In genomic region chr19:40611900-40612698, GRCh38 we compare ENCODE assay signal across 14 cellular contexts. TPM values are rescaled to one million over a fixed set of nuclear protein-coding genes. Genes with fewer than 3 reads are reported as not detected.
DNase-seq lines count a peak whose midpoint lies in the region; ATAC-seq and TF ChIP-seq lines count a peak whose summit lies in the region.
"Had no signal": no experiment of that assay in that cellular context is flagged by ENCODE, and none has a peak within 500 bp of the region (broad histone marks: within the 10 kb centered on the region; RNA-seq: fewer than 3 reads in every experiment).

No MANE protein-coding gene starts in this region.

- peaks cover 8% of the 10 kb centered on the region; the same call in 1 of the 2 replicates for H3K79me2 ChIP-seq in HCT116 (ENCODE audit: insufficient read depth, low read length)
- no peaks in the 10 kb centered on the region for H3K79me2 ChIP-seq in neural progenitor cell (ENCODE audit: low read depth)

- H2AFZ ChIP-seq in HCT116 (ENCODE audit: low read depth, low read length, poor library complexity, severe bottlenecking) (no peak overlapping the region), neural progenitor cell (replicated peaks) (no peak overlapping the region)

- no peaks in the 10 kb centered on the region for H3K9me2 ChIP-seq in HCT116 (ENCODE audit: insufficient read depth)

- POLR2A ChIA-PET in HCT116 (lab: Charles Lee) = no interaction called here
- POLR2A ChIA-PET in naive thymus-derived CD4-positive, alpha-beta T cell (lab: Charles Lee) = no interaction called here

- no peak for DNase-seq in HCT116 (ENCODE audit: low read depth, low spot score)
- no peak for DNase-seq in breast epithelium (ENCODE audit: low spot score in 2 of 2)
- no peak for DNase-seq in naive thymus-derived CD4-positive, alpha-beta T cell
- DNase-seq in NOMO-1 treated with dmso at 0.1 percent for 144 hours (lab: John Stamatoyannopoulos, UW; ENCODE audit: unreplicated experiment) = no peak
- no peak for DNase-seq in NCI-H128 (lab: John Stamatoyannopoulos, UW; ENCODE audit: unreplicated experiment)
- no peak for DNase-seq in central memory CD4-positive, alpha-beta T cell
- DNase-seq in neural progenitor cell (ENCODE audit: low spot score) = no peak
- DNase-seq: activated naive CD4-positive, alpha-beta T cell treated with Interleukin-2 at 50 U/mL for 16 hours; COR-L47; NCI-H526 had no signal

- CTCF ChIA-PET in HCT116 (lab: Charles Lee) = no interaction called here
- CTCF ChIA-PET in naive thymus-derived CD4-positive, alpha-beta T cell (lab: Charles Lee) = no interaction called here

- H3K27me3 Mint-ChIP-seq in naive thymus-derived CD4-positive, alpha-beta T cell = peaks cover 0 to 5% (median 0%) of the 10 kb centered on the region in 5 donors
- H3K27me3 Mint-ChIP-seq in neural progenitor cell (ENCODE audit: insufficient read depth, low read depth) = peaks cover 37% of the 10 kb centered on the region

- TF ChIP-seq CTCF in HCT116 (IDR thresholded peaks at IDR 0.05 in 2 of 3, conservative IDR thresholded peaks at IDR 0.05 in 1 of 3; ENCODE audit: borderline replicate concordance in 1 of 3, insufficient read depth in 1 of 3, low read depth in 2 of 3, low read length in 2 of 3) = no peak
- TF ChIP-seq CTCF in breast epithelium (IDR thresholded peaks at IDR 0.05) = no peak
- no peak for TF ChIP-seq CTCF in neural progenitor cell (IDR thresholded peaks at IDR 0.05)

- TF ChIP-seq POLR2A in HCT116 (IDR thresholded peaks at IDR 0.05; ENCODE audit: borderline replicate concordance, extremely low read depth, insufficient read depth, insufficient read length) = no peak
- no peak for TF ChIP-seq POLR2A in breast epithelium (IDR thresholded peaks at IDR 0.05)

- peak overlapping the region in 9 of 10 donors; percentile 58 to 97 (median 93) for H3K4me3 Mint-ChIP-seq in naive thymus-derived CD4-positive, alpha-beta T cell
- no peak overlapping the region for H3K4me3 Mint-ChIP-seq in neural progenitor cell

- H3K9me3 Mint-ChIP-seq in naive thymus-derived CD4-positive, alpha-beta T cell = peaks cover 0 to 2% (median 0%) of the 10 kb centered on the region in 11 donors
- peaks cover 5% of the 10 kb centered on the region for H3K9me3 Mint-ChIP-seq in neural progenitor cell

- peaks cover 33 to 70% (median 54%) of the 10 kb centered on the region in 7 donors for H3K4me1 Mint-ChIP-seq in naive thymus-derived CD4-positive, alpha-beta T cell
- peaks cover 30% of the 10 kb centered on the region for H3K4me1 Mint-ChIP-seq in neural progenitor cell

- peaks cover 0 to 6% (median 0%) of the 10 kb centered on the region in 11 experiments; a peak in 1 of 22 replicates for H4K20me1 ChIP-seq in BLaER1 treated with 17β-estradiol and CSF1 and Interleukin-3, amounts not matched to agents 10 nM and 100 nM
- H4K20me1 ChIP-seq in HCT116 (ENCODE audit: insufficient read depth) (no peaks in the 10 kb centered on the region), neural progenitor cell (ENCODE audit: low read depth) (peaks cover 21% of the 10 kb centered on the region)

- H3K27ac Mint-ChIP-seq in naive thymus-derived CD4-positive, alpha-beta T cell = peak overlapping the region; percentile 74 to 100 (median 87)
- no peak overlapping the region for H3K27ac Mint-ChIP-seq in neural progenitor cell

- no peak for ATAC-seq in HCT116
- ATAC-seq in naive thymus-derived CD4-positive, alpha-beta T cell = no peak
- ATAC-seq: gastroesophageal sphincter, pancreas had no signal

- peaks cover 35% of the 10 kb centered on the region for H3F3A ChIP-seq in neural progenitor cell (ENCODE audit: low read depth)

- intact Hi-C loops in HCT116 (cut with micrococcal nuclease) = loop anchor here (5.0 kb wide), 1 partner anchor 390 kb away; no protein-coding TSS in a partner anchor
- intact Hi-C loops in breast epithelium (cut with DNase I; ENCODE audit: low total_unique reads) = no loop called here
- intact Hi-C loops in naive thymus-derived CD4-positive, alpha-beta T cell (cut with micrococcal nuclease) = loop anchor here (2.0 to 5.0 kb wide), 7 partner anchors 145 to 1071 kb away; partner anchors contain the start of genes BLVRB (in 1 of the 2), C19orf47 (in 1 of the 2), EGLN2 (in 1 of the 2) and EID2 (in 1 of the 2)

- no peak overlapping the region for H3K4me3 ChIP-seq in BLaER1 treated with 17β-estradiol and CSF1 and Interleukin-3, amounts not matched to agents 10 nM and 100 nM
- H3K4me3 ChIP-seq in HCT116 (replicated peaks in 1 of 2; ENCODE audit: low read depth in 1 of 2, low read length in 2 of 2) (no peak overlapping the region), breast epithelium (no peak overlapping the region), neural progenitor cell (no peak overlapping the region)
- no peak overlapping the region for H3K4me3 ChIP-seq in naive thymus-derived CD4-positive, alpha-beta T cell (ENCODE audit: low read length)
- H3K4me3 ChIP-seq: pancreas had no signal

- no peaks in the 10 kb centered on the region for H3K27me3 ChIP-seq in BLaER1 treated with 17β-estradiol and CSF1 and Interleukin-3, amounts not matched to agents 10 nM and 100 nM
- no peaks in the 10 kb centered on the region for H3K27me3 ChIP-seq in HCT116 (ENCODE audit: insufficient read depth, low read length)
- no peaks in the 10 kb centered on the region for H3K27me3 ChIP-seq in breast epithelium
- no peaks in the 10 kb centered on the region for H3K27me3 ChIP-seq in naive thymus-derived CD4-positive, alpha-beta T cell (ENCODE audit: control insufficient read depth in 2 of 2, insufficient read depth in 2 of 2, low read length in 2 of 2)
- H3K27me3 ChIP-seq in neural progenitor cell = peaks cover 60% of the 10 kb centered on the region
- H3K27me3 ChIP-seq: pancreas had no signal

- peak overlapping the region; percentile 89 to 100 (median 99); a peak in 18 of 22 replicates for H3K4me2 ChIP-seq in BLaER1 treated with 17β-estradiol and CSF1 and Interleukin-3, amounts not matched to agents 10 nM and 100 nM
- peak overlapping the region; percentile 100 for H3K4me2 ChIP-seq in HCT116 (ENCODE audit: low read length)
- H3K4me2 ChIP-seq in neural progenitor cell = no peak overlapping the region

- BruUV-seq in HCT116 (replicated peaks; lab: Mats Ljungman, UMichigan) = no TSS peak

- peaks cover 28 to 74% (median 53%) of the 10 kb centered on the region in 10 experiments for H3K4me1 ChIP-seq in BLaER1 treated with 17β-estradiol and CSF1 and Interleukin-3, amounts not matched to agents 10 nM and 100 nM
- H3K4me1 ChIP-seq in HCT116 (ENCODE audit: control insufficient read depth in 1 of 2, insufficient read depth in 2 of 2, low read length in 2 of 2) (peaks cover 45 to 88% of the 10 kb centered on the region in 2 experiments), breast epithelium (peaks cover 0 to 3% of the 10 kb centered on the region in 2 donors), neural progenitor cell (peaks cover 10% of the 10 kb centered on the region)
- peaks cover 29 to 45% of the 10 kb centered on the region in 2 donors for H3K4me1 ChIP-seq in naive thymus-derived CD4-positive, alpha-beta T cell (ENCODE audit: control insufficient read depth in 2 of 2, insufficient read depth in 2 of 2, low read length in 2 of 2)

- no peak overlapping the region for H3K9ac ChIP-seq in BLaER1 treated with 17β-estradiol and CSF1 and Interleukin-3, amounts not matched to agents 10 nM and 100 nM
- H3K9ac ChIP-seq in HCT116 (ENCODE audit: low read length) (peak overlapping the region; percentile 92; the same call in 1 of the 2 replicates), neural progenitor cell (no peak overlapping the region)

- H3K9me3 ChIP-seq in BLaER1 treated with 17β-estradiol and CSF1 and Interleukin-3, amounts not matched to agents 10 nM and 100 nM (replicated peaks in 1 of 11) = peaks cover 0 to 5% (median 0%) of the 10 kb centered on the region in 11 experiments; a peak in 1 of 22 replicates
- H3K9me3 ChIP-seq in HCT116 (ENCODE audit: control insufficient read depth in 1 of 2, insufficient read depth in 1 of 2, low read depth in 1 of 2, low read length in 2 of 2) = no peaks in the 10 kb centered on the region
- H3K9me3 ChIP-seq in breast epithelium = no peaks in the 10 kb centered on the region
- H3K9me3 ChIP-seq in naive thymus-derived CD4-positive, alpha-beta T cell (ENCODE audit: control insufficient read depth in 2 of 3, low read length in 3 of 3) = no peaks in the 10 kb centered on the region
- no peaks in the 10 kb centered on the region for H3K9me3 ChIP-seq in neural progenitor cell (ENCODE audit: low read depth)
- H3K9me3 ChIP-seq: gastroesophageal sphincter, left lung, pancreas had no signal

- H3K36me3 Mint-ChIP-seq in naive thymus-derived CD4-positive, alpha-beta T cell = peaks cover 0 to 2% (median 0%) of the 10 kb centered on the region in 5 donors
- peaks cover 30% of the 10 kb centered on the region for H3K36me3 Mint-ChIP-seq in neural progenitor cell

- no peak for TF ChIP-seq RAD21 in HCT116 (IDR thresholded peaks at IDR 0.05; ENCODE audit: low read depth)

- RAD21 ChIA-PET in HCT116 (lab: Charles Lee; ENCODE audit: low non-redundant PET in 1 of 2, low total read pairs in 2 of 2, uncharacterized antibody in 2 of 2, unreplicated experiment in 2 of 2) = no interaction called here

- peak overlapping the region in 2 of 11 experiments; percentile 80 to 83; a peak in 2 of 22 replicates for H3K27ac ChIP-seq in BLaER1 treated with 17β-estradiol and CSF1 and Interleukin-3, amounts not matched to agents 10 nM and 100 nM
- H3K27ac ChIP-seq in HCT116 (ENCODE audit: low read depth, low read length) = peak overlapping the region; percentile 99
- H3K27ac ChIP-seq in breast epithelium = peak overlapping the region; percentile 87 to 89
- H3K27ac ChIP-seq in naive thymus-derived CD4-positive, alpha-beta T cell (ENCODE audit: low read depth, low read length) = peak overlapping the region; percentile 78
- H3K27ac ChIP-seq in neural progenitor cell = no peak overlapping the region
- H3K27ac ChIP-seq: pancreas had no signal

- H3K36me3 ChIP-seq in BLaER1 treated with 17β-estradiol and CSF1 and Interleukin-3, amounts not matched to agents 10 nM and 100 nM = peaks cover 0 to 14% (median 6%) of the 10 kb centered on the region in 11 experiments; a peak in 8 of 22 replicates
- H3K36me3 ChIP-seq in HCT116 (ENCODE audit: control insufficient read depth in 1 of 2, insufficient read depth in 2 of 2, low read length in 2 of 2) (peaks cover 3 to 20% of the 10 kb centered on the region in 2 experiments; a peak in 2 of 4 replicates), breast epithelium (no peaks in the 10 kb centered on the region), neural progenitor cell (peaks cover 5% of the 10 kb centered on the region)
- no peaks in the 10 kb centered on the region for H3K36me3 ChIP-seq in naive thymus-derived CD4-positive, alpha-beta T cell (ENCODE audit: control insufficient read depth in 2 of 3, insufficient read depth in 3 of 3, low read length in 3 of 3)
- H3K36me3 ChIP-seq: left lung, pancreas had no signal

RNA-seq across cellular contexts. Expression of gene LTBP4, which starts 10.9 kb away (rescaled TPM):
- total RNA-seq in HCT116 (2021; ENCODE audit: unreplicated experiment) = 310 TPM
- polyA plus RNA-seq in HCT116 (2012) = 248 and 382 TPM in 2 replicates
- 100 to 1,000 TPM in 1 of 3 donors, 10 to 100 TPM in 2; 52.7 to 130 (median 89.1) TPM for total RNA-seq in breast epithelium
- 100 to 1,000 TPM in 4 of 5 experiments, 10 to 100 TPM in 1; 62.4 to 116 (median 111) TPM for total RNA-seq in naive thymus-derived CD4-positive, alpha-beta T cell
- 10 to 100 TPM; 21.8 to 41.4 TPM for polyA plus RNA-seq in naive thymus-derived CD4-positive, alpha-beta T cell
- 24.7 and 70.0 TPM in 2 replicates for total RNA-seq in neural progenitor cell (ENCODE audit: low replicate concordance)

RNA-seq across cellular contexts. Expression of gene SHKBP1, which starts 35.4 kb away (rescaled TPM):
- total RNA-seq in HCT116 (2021; ENCODE audit: unreplicated experiment) (97.4 TPM), breast epithelium (10 to 100 TPM; 25.8 to 42.9 (median 34.1) TPM), neural progenitor cell (ENCODE audit: low replicate concordance) (20.6 and 63.7 TPM in 2 replicates)
- polyA plus RNA-seq in HCT116 (2012) = 95.7 and 104 TPM in 2 replicates
- total RNA-seq in naive thymus-derived CD4-positive, alpha-beta T cell = 100 to 1,000 TPM in 4 of 5 experiments, 10 to 100 TPM in 1; 98.4 to 218 (median 139) TPM
- 100 to 1,000 TPM in 1 of 2 donors, 10 to 100 TPM in 1; 92.8 to 140 TPM for polyA plus RNA-seq in naive thymus-derived CD4-positive, alpha-beta T cell
